Comparison of ENCODE assay signal across 1 cellular context in genomic region chr12:89475203-89475990, GRCh38.
TF ChIP-seq lines count a peak whose summit lies in the region.

No MANE protein-coding gene starts in this region.

TF ChIP-seq in A549, 52 proteins besides CTCF, POLR2A, EP300 and RAD21 (continued from another document):
- TF ChIP-seq PBX3 (IDR thresholded peaks at IDR 0.05) (no peak), BHLHE40 (IDR thresholded peaks at IDR 0.05; ENCODE audit: low read depth, low read length) (no peak), JUNB (IDR thresholded peaks at IDR 0.05) (no peak), EHF (CRISPR knock-in tag; IDR thresholded peaks at IDR 0.05) (no peak)
